ENCODE assay signal across 8 cellular contexts in genomic region chr16:57235128-57236092, GRCh38. TPM values are rescaled to one million over a fixed set of nuclear protein-coding genes. Genes with fewer than 3 reads are reported as not detected.
DNase-seq lines count a peak whose midpoint lies in the region; ATAC-seq and TF ChIP-seq lines count a peak whose summit lies in the region.

No MANE protein-coding gene starts in this region.

- H3K27me3 Mint-ChIP-seq in mesothelial cell of epicardium (ENCODE audit: low read depth) = no peaks in the 10 kb centered on the region

- DNase-seq in GDM1 (lab: John Stamatoyannopoulos, UW) = peak; percentile 1
- DNase-seq in NCI-H1092 (lab: John Stamatoyannopoulos, UW) = peak; percentile 56
- DNase-seq in mesothelial cell of epicardium (ENCODE audit: low spot score in 2 of 2, unreplicated experiment in 2 of 2) = no peak
- DNase-seq in GF-D8 (lab: John Stamatoyannopoulos, UW) = no peak
- no peak for DNase-seq in cortex of kidney (lab: John Stamatoyannopoulos, UW)
- DNase-seq in hypothalamus (lab: John Stamatoyannopoulos, UW) = no peak

- TF ChIP-seq CTCF in VCaP (conservative IDR thresholded peaks at IDR 0.05) = no peak
- no peak for TF ChIP-seq CTCF in mesothelial cell of epicardium (IDR thresholded peaks at IDR 0.05; ENCODE audit: unreplicated experiment)

- peaks cover 5% of the 10 kb centered on the region for H3K9me3 Mint-ChIP-seq in mesothelial cell of epicardium

- peak overlapping the region; percentile 45 for H3K27ac Mint-ChIP-seq in mesothelial cell of epicardium

- no peak for ATAC-seq in GM19324 (IDR thresholded peaks at IDR 0.05; ENCODE audit: low FRiP score, unreplicated experiment)

- peak overlapping the region; percentile 21 for H3K27ac ChIP-seq in VCaP

- peaks cover 51% of the 10 kb centered on the region for H3K36me3 Mint-ChIP-seq in mesothelial cell of epicardium

- no peak overlapping the region for H3K4me3 Mint-ChIP-seq in mesothelial cell of epicardium

- H3K4me1 Mint-ChIP-seq in mesothelial cell of epicardium = no peaks in the 10 kb centered on the region

RNA-seq across cellular contexts. Expression of gene ARL2BP, which starts 9.6 kb away (rescaled TPM):
- total RNA-seq in mesothelial cell of epicardium = 34.4 to 38.2 TPM (median 35.9 TPM) in 3 replicates

RNA-seq across cellular contexts. Expression of gene PLLP, which starts 49.1 kb away (rescaled TPM):
- total RNA-seq in mesothelial cell of epicardium = 1.1 to 1.8 TPM (median 1.2 TPM) in 3 replicates

RNA-seq across cellular contexts. Expression of gene RSPRY1, which starts 49.3 kb away (rescaled TPM):
- 43.8 to 50.7 TPM (median 44.0 TPM) in 3 replicates for total RNA-seq in mesothelial cell of epicardium

RNA-seq across cellular contexts. Expression of gene PSME3IP1, which starts 49.6 kb away (rescaled TPM):
- 105 to 112 TPM (median 107 TPM) in 3 replicates for total RNA-seq in mesothelial cell of epicardium

Comparison
In these comparisons a context has a peak if more than half of its experiments do, and no peak if none do; other contexts are left out.
1. DNase-seq: peak in GDM1 (single experiment) and NCI-H1092 (single experiment); none in mesothelial cell of epicardium (0 of 2), GF-D8 (single experiment), cortex of kidney (single experiment) and hypothalamus (0 of 51).